ENCODE assay signal across 1 cellular context in the genomic region with DNA sequence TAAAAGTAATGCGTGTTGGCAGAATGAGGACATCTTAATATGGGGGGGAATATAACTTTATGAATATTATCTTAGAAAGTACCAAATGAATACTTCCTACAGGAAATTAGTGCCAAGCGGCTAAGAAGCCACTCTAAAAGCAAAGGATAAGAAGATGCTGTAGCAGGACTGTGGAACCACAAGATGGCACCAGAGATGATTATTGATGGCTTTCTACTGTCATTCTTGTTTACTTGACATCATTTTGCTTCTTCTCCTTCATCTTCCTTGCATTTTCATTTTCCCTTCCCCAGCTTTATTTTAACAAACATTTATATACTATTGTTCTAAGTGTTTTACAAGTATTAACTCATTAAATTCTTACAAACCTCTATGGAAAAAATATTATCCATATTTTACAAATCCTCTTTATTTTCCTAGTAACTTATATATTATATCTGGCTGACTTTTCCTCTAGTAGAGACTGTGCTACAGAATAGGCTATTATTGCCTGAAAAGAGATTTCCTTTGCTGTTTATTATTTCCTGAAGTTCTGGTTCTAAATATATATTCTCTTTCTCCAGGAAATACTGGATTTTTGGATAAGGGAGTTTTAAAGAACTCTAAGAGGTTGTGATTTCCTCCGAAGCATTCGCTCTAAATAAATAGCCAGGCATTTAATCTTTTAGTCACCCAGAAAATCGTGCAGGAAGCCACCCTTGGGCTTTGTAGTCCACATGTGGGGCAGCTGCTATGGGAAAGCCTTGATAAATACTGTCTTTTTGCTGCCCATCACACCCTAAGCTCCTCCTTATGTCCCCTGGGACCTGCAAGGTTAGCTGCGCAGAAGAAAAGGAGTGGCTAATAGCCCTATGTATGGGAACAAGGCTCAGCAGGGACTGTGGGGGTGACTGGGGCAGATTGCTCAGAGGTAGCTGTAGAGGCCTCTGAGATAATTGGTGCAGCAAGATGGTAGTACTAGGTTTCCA.
TF ChIP-seq lines count a peak whose summit lies in the region.

No MANE protein-coding gene starts in this region.

TF ChIP-seq in H1, 55 proteins besides CTCF, POLR2A, EP300 and RAD21:
- TF ChIP-seq CREB1 (IDR thresholded peaks at IDR 0.05) = no peak
- no peak for TF ChIP-seq SRF (IDR thresholded peaks at IDR 0.05; ENCODE audit: low read depth, low read length)
- TF ChIP-seq BRCA1 (IDR thresholded peaks at IDR 0.05; ENCODE audit: low read depth, low read length) = no peak
- no peak for TF ChIP-seq SUZ12 (IDR thresholded peaks at IDR 0.05; ENCODE audit: low read length)
- no peak for TF ChIP-seq MAFK (IDR thresholded peaks at IDR 0.05; ENCODE audit: low read depth, low read length)
- TF ChIP-seq YY1 (IDR thresholded peaks at IDR 0.05; ENCODE audit: low read depth, low read length) = no peak
- TF ChIP-seq BACH1 (IDR thresholded peaks at IDR 0.05; ENCODE audit: low read length) = no peak
- no peak for TF ChIP-seq SP4 (IDR thresholded peaks at IDR 0.05; ENCODE audit: low read length)
- TF ChIP-seq GABPA (IDR thresholded peaks at IDR 0.05; ENCODE audit: borderline replicate concordance, insufficient read depth, low read length) = no peak
- no peak for TF ChIP-seq SIN3A (conservative IDR thresholded peaks at IDR 0.05 in 1 of 2, IDR thresholded peaks at IDR 0.05 in 1 of 2; ENCODE audit: low read depth in 1 of 2, low read length in 2 of 2)
- no peak for TF ChIP-seq SAP30 (IDR thresholded peaks at IDR 0.05; ENCODE audit: insufficient read depth, insufficient replicate concordance, low read length)
- TF ChIP-seq CBX8 (IDR thresholded peaks at IDR 0.05; ENCODE audit: borderline replicate concordance, low read depth, low read length) = no peak
TF ChIP-seq in H1: peak in this region for 0.
